In genomic region chr12:120792456-120792855, GRCh38 we compare ENCODE assay signal across 6 cellular contexts.
A peak's percentile ranks its signal among the peaks of the same experiment; 100 is the strongest.
DNase-seq lines count a peak whose midpoint lies in the region; ATAC-seq and TF ChIP-seq lines count a peak whose summit lies in the region.
"Not testable (repeated sequence)": the region's sequence is repeated elsewhere in the genome, so short reads cannot be mapped to it uniquely, and the experiment has no call there.

No MANE protein-coding gene starts in this region.

- not testable (repeated sequence) for H3K4me3 ChIP-seq in OCI-LY7 (ENCODE audit: low read depth, low read length, poor library complexity, severe bottlenecking); lung

- H3K4me1 ChIP-seq in OCI-LY7 (ENCODE audit: insufficient read depth, low read length, poor library complexity, severe bottlenecking): peaks cover 24% of the 10 kb centered on the region
- peaks cover 2 to 19% of the 10 kb centered on the region in 2 donors for H3K4me1 ChIP-seq in lung (ENCODE audit: control insufficient read depth in 2 of 2, insufficient read depth in 2 of 2, low read length in 2 of 2)

- peak overlapping the region; percentile 51 for H3K4me2 ChIP-seq in OCI-LY7 (ENCODE audit: low read length)

- not testable (repeated sequence) for H4K20me1 ChIP-seq in OCI-LY7 (ENCODE audit: insufficient read depth, low read length)

- not testable (repeated sequence) for H3K9me2 ChIP-seq in OCI-LY7 (ENCODE audit: insufficient read depth, low read length)

- peaks cover 28% of the 10 kb centered on the region for H3K9me3 Mint-ChIP-seq in activated CD4-positive, alpha-beta memory T cell treated with anti-CD3 and anti-CD28 coated beads for 36 hours
- H3K9me3 Mint-ChIP-seq in natural killer cell treated with Interleukin-12 subunit alpha and Interleukin-12 subunit beta and Interleukin-15 and Interleukin-18, amount 100 ng/mL, for 72 hours: not testable (repeated sequence)

- H3K27me3 ChIP-seq in lung (ENCODE audit: control insufficient read depth, insufficient read depth): not testable (repeated sequence)

- TF ChIP-seq CTCF in OCI-LY7 (conservative IDR thresholded peaks at IDR 0.05; ENCODE audit: low read length); lung (IDR thresholded peaks at IDR 0.05; ENCODE audit: control extremely low read depth, extremely low read depth): not testable (repeated sequence)

- peaks cover 32% of the 10 kb centered on the region for H3K36me3 Mint-ChIP-seq in activated CD4-positive, alpha-beta memory T cell treated with anti-CD3 and anti-CD28 coated beads for 36 hours
- peaks cover 35% of the 10 kb centered on the region for H3K36me3 Mint-ChIP-seq in natural killer cell treated with Interleukin-12 subunit alpha and Interleukin-12 subunit beta and Interleukin-15 and Interleukin-18, amount 100 ng/mL, for 72 hours

- H3K27ac ChIP-seq in OCI-LY7 (ENCODE audit: low read depth, low read length, poor library complexity, severe bottlenecking): peak overlapping the region; percentile 52
- H3K27ac ChIP-seq in lung (ENCODE audit: low read depth in 1 of 2, low read length in 1 of 2): not testable (repeated sequence)

- intact Hi-C loops in OCI-LY7 (cut with micrococcal nuclease; ENCODE audit: unreplicated experiment); activated CD4-positive, alpha-beta memory T cell treated with anti-CD3 and anti-CD28 coated beads for 36 hours (cut with micrococcal nuclease); Right ventricle myocardium inferior (cut with DNase I): not testable (repeated sequence)

- not testable (repeated sequence) for H3K79me2 ChIP-seq in OCI-LY7 (ENCODE audit: insufficient read depth, low read depth, low read length)

- not testable (repeated sequence) for DNase-seq in OCI-LY7 (ENCODE audit: low spot score); activated CD4-positive, alpha-beta memory T cell treated with anti-CD3 and anti-CD28 coated beads for 36 hours; Right ventricle myocardium inferior (ENCODE audit: missing footprints); natural killer cell treated with Interleukin-12 subunit alpha and Interleukin-12 subunit beta and Interleukin-15 and Interleukin-18, amount 100 ng/mL, for 72 hours (ENCODE audit: low spot score)
- DNase-seq in amniotic epithelial cell (ENCODE audit: low read depth): peak; percentile 39
- peak; percentile 13 for DNase-seq in lung (ENCODE audit: low spot score)

- H3K27ac Mint-ChIP-seq in activated CD4-positive, alpha-beta memory T cell treated with anti-CD3 and anti-CD28 coated beads for 36 hours: peak overlapping the region; percentile 39
- H3K27ac Mint-ChIP-seq in natural killer cell treated with Interleukin-12 subunit alpha and Interleukin-12 subunit beta and Interleukin-15 and Interleukin-18, amount 100 ng/mL, for 72 hours: peak overlapping the region; percentile 7 to 31

- H3K4me3 Mint-ChIP-seq in activated CD4-positive, alpha-beta memory T cell treated with anti-CD3 and anti-CD28 coated beads for 36 hours; natural killer cell treated with Interleukin-12 subunit alpha and Interleukin-12 subunit beta and Interleukin-15 and Interleukin-18, amount 100 ng/mL, for 72 hours: not testable (repeated sequence)

- peaks cover 31% of the 10 kb centered on the region for H3K4me1 Mint-ChIP-seq in activated CD4-positive, alpha-beta memory T cell treated with anti-CD3 and anti-CD28 coated beads for 36 hours (ENCODE audit: low read depth)
- peaks cover 22 to 27% of the 10 kb centered on the region in 2 donors for H3K4me1 Mint-ChIP-seq in natural killer cell treated with Interleukin-12 subunit alpha and Interleukin-12 subunit beta and Interleukin-15 and Interleukin-18, amount 100 ng/mL, for 72 hours (ENCODE audit: low read depth in 2 of 2)

- peaks cover 31% of the 10 kb centered on the region for H3K9me3 ChIP-seq in OCI-LY7 (ENCODE audit: low read length)
- H3K9me3 ChIP-seq in lung (ENCODE audit: control insufficient read depth in 2 of 2, insufficient read depth in 1 of 2, low read length in 1 of 2): not testable (repeated sequence)

- CTCF ChIA-PET in OCI-LY7 (lab: Charles Lee; ENCODE audit: unreplicated experiment): interaction anchor here (0.6 kb wide), 1 partner anchor 117 kb away, joined by 5 read pairs; no protein-coding TSS in a partner anchor
- CTCF ChIA-PET in activated CD4-positive, alpha-beta memory T cell treated with anti-CD3 and anti-CD28 coated beads for 36 hours (lab: Charles Lee): not testable (repeated sequence)

- peaks cover 30% of the 10 kb centered on the region for H3K36me3 ChIP-seq in OCI-LY7 (ENCODE audit: insufficient read depth, low read length)
- not testable (repeated sequence) for H3K36me3 ChIP-seq in lung (ENCODE audit: control insufficient read depth in 2 of 2, insufficient read depth in 2 of 2, low read length in 2 of 2)

- 87 to 94% methylated on average over 9 of the region's 9 CpGs for WGBS in lung, 2 donors

- ATAC-seq in Right ventricle myocardium inferior: peak; percentile 8
- not testable (repeated sequence) for ATAC-seq in lung (ENCODE audit: insufficient read depth, low FRiP score); natural killer cell treated with Interleukin-12 subunit alpha and Interleukin-12 subunit beta and Interleukin-15 and Interleukin-18, amount 100 ng/mL, for 72 hours

- POLR2A ChIA-PET in OCI-LY7 (lab: Charles Lee): interaction anchor here (0.7 kb wide), 1 partner anchor 126 kb away, joined by 3 read pairs; no protein-coding TSS in a partner anchor
- POLR2A ChIA-PET in activated CD4-positive, alpha-beta memory T cell treated with anti-CD3 and anti-CD28 coated beads for 36 hours (lab: Charles Lee): not testable (repeated sequence)

- not testable (repeated sequence) for H2AFZ ChIP-seq in OCI-LY7 (ENCODE audit: low read length)

- H3K27me3 Mint-ChIP-seq in activated CD4-positive, alpha-beta memory T cell treated with anti-CD3 and anti-CD28 coated beads for 36 hours; natural killer cell treated with Interleukin-12 subunit alpha and Interleukin-12 subunit beta and Interleukin-15 and Interleukin-18, amount 100 ng/mL, for 72 hours: not testable (repeated sequence)

- BruUV-seq in OCI-LY7 (replicated peaks; lab: Mats Ljungman, UMichigan): not testable (repeated sequence)
